22 cellular contexts compared by ENCODE assay signal in genomic region chr20:12305555-12305954, GRCh38.
A peak's percentile ranks its signal among the peaks of the same experiment; 100 is the strongest.
DNase-seq lines count a peak whose midpoint lies in the region; ATAC-seq and TF ChIP-seq lines count a peak whose summit lies in the region.
"Had no signal": no experiment of that assay in that cellular context is flagged by ENCODE, and none has a peak within 500 bp of the region (broad histone marks: within the 10 kb centered on the region; RNA-seq: fewer than 3 reads in every experiment).

No MANE protein-coding gene starts in this region.

- H3K36me3 ChIP-seq in BLaER1 treated with 17β-estradiol and CSF1 and Interleukin-3, amounts not matched to agents 10 nM and 100 nM = no peaks in the 10 kb centered on the region
- H3K36me3 ChIP-seq in left ventricle myocardium inferior (no peaks in the 10 kb centered on the region), smooth muscle cell (ENCODE audit: low read depth) (no peaks in the 10 kb centered on the region)
- H3K36me3 ChIP-seq: esophagus squamous epithelium, gastroesophageal sphincter, prostate gland, vagina had no signal

- peak overlapping the region in 8 of 11 experiments; percentile 18 to 65 (median 45); a peak in 14 of 22 replicates for H3K4me2 ChIP-seq in BLaER1 treated with 17β-estradiol and CSF1 and Interleukin-3, amounts not matched to agents 10 nM and 100 nM
- H3K4me2 ChIP-seq in smooth muscle cell = no peak overlapping the region
- H3K4me2 ChIP-seq: KMS-11 had no signal

- DNase-seq in NCI-H345 treated with DMSO at 0.1 percent for 48 hours (lab: John Stamatoyannopoulos, UW; ENCODE audit: unreplicated experiment) (peak; percentile 23), left ventricle myocardium inferior (no peak), smooth muscle cell (lab: John Stamatoyannopoulos, UW; ENCODE audit: unreplicated experiment) (no peak)
- DNase-seq: activated CD4-positive, alpha-beta T cell treated with anti-CD3 and anti-CD28 coated beads for 48 hours; activated T-cell treated with anti-CD3 and anti-CD28 coated beads, Interleukin-2, amount 50 U/mL, for 24 hours; CD4-positive, alpha-beta memory T cell; DMS 273 treated with DMSO at 0.1 percent for 48 hours; esophagus squamous epithelium; islet precursor cell; NCI-H1417 treated with DMSO at 0.1 percent for 48 hours; NCI-H226 had no signal

- 34% methylated on average over 4 of the region's 4 CpGs for WGBS in smooth muscle cell (ENCODE audit: low lambda C conversion rate)

- H3K4me3 ChIP-seq in BLaER1 treated with 17β-estradiol and CSF1 and Interleukin-3, amounts not matched to agents 10 nM and 100 nM = no peak overlapping the region
- no peak overlapping the region for H3K4me3 ChIP-seq in left ventricle myocardium inferior
- H3K4me3 ChIP-seq in smooth muscle cell = no peak overlapping the region
- H3K4me3 ChIP-seq: coronary artery, esophagus squamous epithelium, gastroesophageal sphincter, lung, prostate gland, vagina had no signal

- peaks cover 0 to 13% (median 9%) of the 10 kb centered on the region in 10 experiments; a peak in 12 of 20 replicates for H3K4me1 ChIP-seq in BLaER1 treated with 17β-estradiol and CSF1 and Interleukin-3, amounts not matched to agents 10 nM and 100 nM
- peaks cover 19% of the 10 kb centered on the region for H3K4me1 ChIP-seq in left ventricle myocardium inferior
- peaks cover 10% of the 10 kb centered on the region for H3K4me1 ChIP-seq in smooth muscle cell (ENCODE audit: low read depth)
- H3K4me1 ChIP-seq: gastroesophageal sphincter, prostate gland, vagina had no signal

- ATAC-seq in HG02938 (IDR thresholded peaks at IDR 0.05; ENCODE audit: unreplicated experiment) (no peak), GM21825 (IDR thresholded peaks at IDR 0.05; ENCODE audit: unreplicated experiment) (no peak), GM18502 (IDR thresholded peaks at IDR 0.05; ENCODE audit: poor library complexity, unreplicated experiment) (no peak)
- ATAC-seq: gastroesophageal sphincter had no signal

- H3K9ac ChIP-seq in BLaER1 treated with 17β-estradiol and CSF1 and Interleukin-3, amounts not matched to agents 10 nM and 100 nM = no peak overlapping the region
- no peak overlapping the region for H3K9ac ChIP-seq in smooth muscle cell (ENCODE audit: low read depth)
- H3K9ac ChIP-seq: KMS-11 had no signal

- no peak for TF ChIP-seq CTCF in left ventricle myocardium inferior (IDR thresholded peaks at IDR 0.05; ENCODE audit: borderline replicate concordance)
- TF ChIP-seq CTCF in smooth muscle cell (IDR thresholded peaks at IDR 0.05; ENCODE audit: borderline replicate concordance, insufficient read depth, poor library complexity, severe bottlenecking) = no peak

- intact Hi-C loops in left ventricle myocardium inferior (cut with micrococcal nuclease) = no loop called here

- no peaks in the 10 kb centered on the region for H3F3A ChIP-seq in smooth muscle cell (ENCODE audit: low read depth)

- H3K9me3 ChIP-seq in BLaER1 treated with 17β-estradiol and CSF1 and Interleukin-3, amounts not matched to agents 10 nM and 100 nM (replicated peaks in 1 of 11) = peaks cover 0 to 16% (median 12%) of the 10 kb centered on the region in 11 experiments; a peak in 16 of 22 replicates
- H3K9me3 ChIP-seq in left ventricle myocardium inferior (replicated peaks) (peaks cover 19% of the 10 kb centered on the region), smooth muscle cell (replicated peaks; ENCODE audit: low read depth) (no peaks in the 10 kb centered on the region)
- H3K9me3 ChIP-seq: esophagus squamous epithelium, gastroesophageal sphincter, prostate gland, vagina had no signal

- no peaks in the 10 kb centered on the region for H3K79me2 ChIP-seq in smooth muscle cell (ENCODE audit: low read depth)

- H3K27me3 ChIP-seq in BLaER1 treated with 17β-estradiol and CSF1 and Interleukin-3, amounts not matched to agents 10 nM and 100 nM = no peaks in the 10 kb centered on the region
- no peaks in the 10 kb centered on the region for H3K27me3 ChIP-seq in left ventricle myocardium inferior (ENCODE audit: low read depth)
- no peaks in the 10 kb centered on the region for H3K27me3 ChIP-seq in smooth muscle cell (ENCODE audit: low read depth)
- H3K27me3 ChIP-seq: esophagus squamous epithelium, gastroesophageal sphincter, vagina had no signal

- H4K20me1 ChIP-seq in BLaER1 treated with 17β-estradiol and CSF1 and Interleukin-3, amounts not matched to agents 10 nM and 100 nM = no peaks in the 10 kb centered on the region
- no peaks in the 10 kb centered on the region for H4K20me1 ChIP-seq in smooth muscle cell (ENCODE audit: low read depth)

- peak overlapping the region; percentile 8 for H2AFZ ChIP-seq in smooth muscle cell (ENCODE audit: low read depth)

- H3K27ac ChIP-seq in BLaER1 treated with 17β-estradiol and CSF1 and Interleukin-3, amounts not matched to agents 10 nM and 100 nM = no peak overlapping the region
- H3K27ac ChIP-seq in left ventricle myocardium inferior (replicated peaks) = peak overlapping the region; percentile 60
- no peak overlapping the region for H3K27ac ChIP-seq in smooth muscle cell (ENCODE audit: low read depth)
- H3K27ac ChIP-seq: coronary artery, KMS-11, prostate gland, vagina, VCaP had no signal
